ENCODE assay signal across 7 cellular contexts in the genomic region with DNA sequence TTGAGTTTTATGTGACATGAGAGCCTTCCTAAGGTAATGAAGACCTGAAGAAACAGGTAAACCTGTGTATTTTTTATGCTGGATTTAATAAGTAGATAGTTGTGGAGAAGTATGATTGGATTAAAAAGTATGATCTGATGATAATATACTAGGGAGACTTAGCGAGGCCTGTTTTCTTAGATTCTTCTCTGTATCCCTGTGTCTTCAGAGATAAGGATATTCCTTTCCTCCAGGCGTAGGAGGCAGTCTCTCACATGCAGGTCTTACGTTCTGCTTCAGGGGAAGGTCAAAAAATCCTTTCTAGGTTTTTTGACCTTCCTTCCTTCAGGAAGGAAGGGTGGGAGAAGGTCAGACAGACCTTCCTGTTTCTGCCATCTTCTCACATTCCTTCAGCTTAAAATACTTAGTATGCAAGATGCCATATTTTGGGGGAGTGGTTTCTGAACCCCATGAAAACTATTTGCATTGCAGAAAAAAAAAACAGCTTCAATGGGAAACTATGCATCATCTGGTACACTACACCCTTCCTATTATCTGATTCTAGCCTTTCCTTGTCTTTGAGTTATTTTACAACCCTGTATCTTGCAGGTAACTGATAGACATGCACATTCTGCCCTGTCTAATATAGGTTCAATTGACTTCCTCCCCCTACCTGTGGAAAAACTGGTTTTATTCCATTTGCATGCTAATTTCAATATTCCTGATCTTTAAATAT.
"Had no signal": no experiment of that assay in that cellular context is flagged by ENCODE, and none has a peak within 500 bp of the region (broad histone marks: within the 10 kb centered on the region; RNA-seq: fewer than 3 reads in every experiment).

No MANE protein-coding gene starts in this region.

- H3K36me3 ChIP-seq: HAP-1 had no signal

- H3K9ac ChIP-seq: GM23248 had no signal

- H3K4me3 ChIP-seq: GM23248, HAP-1 had no signal

- DNase-seq: GM23248, GOT3, H7, HFFc6 had no signal

- H3K27ac ChIP-seq: GM23248, HL-60 had no signal

- H3K9me3 ChIP-seq: HAP-1 had no signal

- ATAC-seq: HCT116 had no signal
